In genomic region chr12:68815928-68816800, GRCh38 we compare ENCODE assay signal across 29 cellular contexts. TPM values are rescaled to one million over a fixed set of nuclear protein-coding genes. Genes with fewer than 3 reads are reported as not detected.
DNase-seq lines count a peak whose midpoint lies in the region; ATAC-seq, FAIRE-seq and TF ChIP-seq lines count a peak whose summit lies in the region.
"Had no signal": no experiment of that assay in that cellular context is flagged by ENCODE, and none has a peak within 500 bp of the region (broad histone marks: within the 10 kb centered on the region; RNA-seq: fewer than 3 reads in every experiment).

No MANE protein-coding gene starts in this region.

- H3K27ac Mint-ChIP-seq in astrocyte (ENCODE audit: unreplicated experiment) (peak overlapping the region; percentile 72), type B pancreatic cell (peak overlapping the region; percentile 43), neural progenitor cell (no peak overlapping the region)
- H3K27ac Mint-ChIP-seq: memory B cell had no signal

- H3K27me3 ChIP-seq in HepG2 (ENCODE audit: control insufficient read depth in 1 of 2, insufficient read depth in 2 of 2, low read length in 2 of 2) (no peaks in the 10 kb centered on the region), right lobe of liver (no peaks in the 10 kb centered on the region), astrocyte (ENCODE audit: insufficient read depth, low read length) (no peaks in the 10 kb centered on the region), neural progenitor cell (no peaks in the 10 kb centered on the region), pancreas (no peaks in the 10 kb centered on the region)
- H3K27me3 ChIP-seq: cardiac muscle cell, heart left ventricle, ovary, tibial artery had no signal

- no peaks in the 10 kb centered on the region for H3K9me3 Mint-ChIP-seq in astrocyte (ENCODE audit: unreplicated experiment)
- H3K9me3 Mint-ChIP-seq in type B pancreatic cell, result no peaks in the 10 kb centered on the region
- H3K9me3 Mint-ChIP-seq in neural progenitor cell, result no peaks in the 10 kb centered on the region
- H3K9me3 Mint-ChIP-seq: memory B cell; naive B cell; stimulated activated naive CD8-positive, alpha-beta T cell treated with anti-CD3 and anti-CD28 coated beads, Interleukin-15, Interleukin-2, amounts not matched to agents 100 ng/mL and 50 ng/mL, for 24 hours had no signal

- peaks cover 92% of the 10 kb centered on the region for H3K79me2 ChIP-seq in HepG2 (ENCODE audit: insufficient read depth, low read length)
- H3K79me2 ChIP-seq in astrocyte (ENCODE audit: insufficient read depth, low read length), result peaks cover 92% of the 10 kb centered on the region
- peaks cover 55% of the 10 kb centered on the region for H3K79me2 ChIP-seq in neural progenitor cell (ENCODE audit: low read depth)

- WGBS in HepG2 (ENCODE audit: low lambda C conversion rate), result 95% methylated on average over 8 of the region's 8 CpGs
- 89% methylated on average over 8 of the region's 8 CpGs for WGBS in right lobe of liver (ENCODE audit: insufficient coverage, low coverage, low lambda C conversion rate, missing lambda C conversion rate)
- WGBS in pancreas, 2 donors, result 95 to 96% methylated on average over 8 of the region's 8 CpGs

- H3K9me3 ChIP-seq in HepG2 (ENCODE audit: low read length) (no peaks in the 10 kb centered on the region), right lobe of liver (no peaks in the 10 kb centered on the region), astrocyte (ENCODE audit: insufficient read depth, low read depth, low read length) (no peaks in the 10 kb centered on the region), neural progenitor cell (ENCODE audit: low read depth) (no peaks in the 10 kb centered on the region), pancreas (no peaks in the 10 kb centered on the region)
- H3K9me3 ChIP-seq: heart left ventricle, ovary, tibial artery had no signal

- DNase-seq in HepG2 (ENCODE audit: low spot score) (no peak), right lobe of liver (no peak), KBM-7 (peak; percentile 51), astrocyte (ENCODE audit: low read depth) (no peak), type B pancreatic cell (ENCODE audit: extremely low spot score, unreplicated experiment) (no peak), neural progenitor cell (ENCODE audit: low spot score) (no peak), AG08396 (ENCODE audit: low spot score) (no peak), pancreas (no peak)
- DNase-seq: activated CD4-positive, alpha-beta T cell treated with anti-CD3 and anti-CD28 coated beads for 4 hours; activated CD8-positive, alpha-beta memory T cell treated with anti-CD3 and anti-CD28 coated beads, Interleukin-2, amount 50 U/mL, for 48 hours; activated gamma-delta T cell; AML-193; dermis blood vessel endothelial cell; heart left ventricle; left cardiac atrium; naive B cell; NCI-H1092; NCI-H1930; NCI-H2227 treated with DMSO at 0.1 percent for 48 hours; ovary; right cardiac atrium; stimulated activated CD4-positive, alpha-beta T cell treated with anti-CD3 and anti-CD28 coated beads, Interleukin-12 subunit alpha, Interleukin-12 subunit beta, amount 100 ng/mL, for 4 hours; stimulated activated CD4-positive, alpha-beta T cell treated with anti-CD3 and anti-CD28 coated beads, Interleukin-4, amount 100 ng/mL, for 4 hours; tibial artery had no signal

- H3K9ac ChIP-seq in HepG2 (ENCODE audit: insufficient read depth, low read depth, low read length) (no peak overlapping the region), astrocyte (ENCODE audit: low read length) (no peak overlapping the region), neural progenitor cell (no peak overlapping the region)

- no peak for TF ChIP-seq EP300 in HepG2 (IDR thresholded peaks at IDR 0.05; ENCODE audit: low read depth in 2 of 2, low read length in 2 of 2)
- TF ChIP-seq EP300 in HepG2 (CRISPR knock-in tag; IDR thresholded peaks at IDR 0.05; ENCODE audit: borderline replicate concordance), result no peak

- H3K36me3 ChIP-seq in HepG2 (replicated peaks in 1 of 2; ENCODE audit: control insufficient read depth in 1 of 2, insufficient read depth in 2 of 2, low read length in 2 of 2) (peaks cover 7 to 69% of the 10 kb centered on the region in 2 experiments), right lobe of liver (peaks cover 6 to 85% (median 39%) of the 10 kb centered on the region in 4 donors), astrocyte (ENCODE audit: insufficient read depth, low read length) (peaks cover 67% of the 10 kb centered on the region), neural progenitor cell (peaks cover 14% of the 10 kb centered on the region), pancreas (peaks cover 9 to 67% (median 36%) of the 10 kb centered on the region in 3 donors)
- H3K36me3 ChIP-seq: ovary had no signal

- no peak for TF ChIP-seq RAD21 in HepG2 (CRISPR knock-in tag; IDR thresholded peaks at IDR 0.05)

- H3K36me3 Mint-ChIP-seq in astrocyte (ENCODE audit: low read depth, unreplicated experiment), result peaks cover 29% of the 10 kb centered on the region
- H3K36me3 Mint-ChIP-seq in type B pancreatic cell, result peaks cover 39% of the 10 kb centered on the region
- peaks cover 18% of the 10 kb centered on the region for H3K36me3 Mint-ChIP-seq in neural progenitor cell

- H3K4me3 Mint-ChIP-seq in astrocyte (ENCODE audit: unreplicated experiment) (peak overlapping the region; percentile 79), type B pancreatic cell (no peak overlapping the region), neural progenitor cell (no peak overlapping the region)
- H3K4me3 Mint-ChIP-seq: memory B cell; stimulated activated naive CD8-positive, alpha-beta T cell treated with anti-CD3 and anti-CD28 coated beads, Interleukin-15, Interleukin-2, amounts not matched to agents 100 ng/mL and 50 ng/mL, for 24 hours had no signal

- intact Hi-C loops in HepG2 (cut with micrococcal nuclease; ENCODE audit: unreplicated experiment) (no loop called here), right lobe of liver (cut with DNase I) (no loop called here), pancreas (cut with DNase I) (no loop called here)

- H3K27ac ChIP-seq in HepG2 (ENCODE audit: extremely low read length, insufficient read depth, low read length) (no peak overlapping the region), right lobe of liver (no peak overlapping the region), astrocyte (ENCODE audit: low read depth, low read length) (no peak overlapping the region), neural progenitor cell (no peak overlapping the region), pancreas (no peak overlapping the region)
- H3K27ac ChIP-seq: cardiac muscle cell, heart left ventricle, ovary, tibial artery had no signal

- BruUV-seq in HepG2 (replicated peaks; lab: Mats Ljungman, UMichigan), result no TSS peak

- H3K4me1 Mint-ChIP-seq in astrocyte (ENCODE audit: low read depth, unreplicated experiment) (peaks cover 21% of the 10 kb centered on the region), type B pancreatic cell (ENCODE audit: unreplicated experiment) (peaks cover 16% of the 10 kb centered on the region), neural progenitor cell (no peaks in the 10 kb centered on the region)

- CTCF ChIA-PET in HepG2 (lab: Yijun Ruan, JAX; ENCODE audit: low intra/inter-chr PET ratio, low total read pairs), result no interaction called here

- TF ChIP-seq POLR2A in HepG2 (IDR thresholded peaks at IDR 0.05; ENCODE audit: insufficient read depth in 1 of 2, low read depth in 2 of 2, low read length in 2 of 2) (no peak), right lobe of liver (IDR thresholded peaks at IDR 0.05) (no peak)

- in situ Hi-C loops in HepG2 (cut with HindIII; ENCODE audit: extremely low pct_ligation_motif_present, low pct_unique_long_range_greater_than_20kb), result no loop called here
- in situ Hi-C loops in KBM-7 (cut with MboI; ENCODE audit: low pct_unique_long_range_greater_than_20kb, low sequenced_read_pairs), result no loop called here

- TF ChIP-seq CTCF in HepG2 (CRISPR knock-in tag; IDR thresholded peaks at IDR 0.05) (no peak), right lobe of liver (IDR thresholded peaks at IDR 0.05) (no peak), astrocyte (IDR thresholded peaks at IDR 0.05; ENCODE audit: insufficient read depth, low read depth, low read length) (no peak), type B pancreatic cell (conservative IDR thresholded peaks at IDR 0.05) (no peak), neural progenitor cell (IDR thresholded peaks at IDR 0.05) (no peak), pancreas (IDR thresholded peaks at IDR 0.05) (no peak)

- FAIRE-seq in HepG2 (lab: Jason Lieb, UNC) (no peak), astrocyte (lab: Jason Lieb, UNC) (no peak), pancreas (lab: Jason Lieb, UNC) (no peak)
- FAIRE-seq: GM18507, H54 had no signal

- no peak for ATAC-seq in HepG2
- no peak for ATAC-seq in right lobe of liver
- ATAC-seq in pancreas, result no peak
- ATAC-seq: heart left ventricle, left cardiac atrium, right cardiac atrium had no signal

- H3K4me1 ChIP-seq in HepG2 (ENCODE audit: insufficient read depth, low read length) (peaks cover 78% of the 10 kb centered on the region), right lobe of liver (peaks cover 0 to 33% (median 5%) of the 10 kb centered on the region in 4 donors), astrocyte (ENCODE audit: insufficient read depth, low read length) (peaks cover 8% of the 10 kb centered on the region), neural progenitor cell (no peaks in the 10 kb centered on the region), pancreas (peaks cover 0 to 13% (median 11%) of the 10 kb centered on the region in 3 donors)

- H2AFZ ChIP-seq in HepG2 (ENCODE audit: low read length), result no peak overlapping the region
- H2AFZ ChIP-seq in astrocyte (ENCODE audit: low read depth, low read length), result no peak overlapping the region
- no peak overlapping the region for H2AFZ ChIP-seq in neural progenitor cell (replicated peaks)

- H3K4me3 ChIP-seq in HepG2 (replicated peaks in 1 of 3; ENCODE audit: insufficient read depth in 1 of 3, low read depth in 2 of 3, low read length in 3 of 3), result peak overlapping the region in 2 of 3 experiments; percentile 17 to 30; a peak in 2 of 6 replicates
- H3K4me3 ChIP-seq in right lobe of liver, result no peak overlapping the region
- no peak overlapping the region for H3K4me3 ChIP-seq in astrocyte (ENCODE audit: insufficient read depth, low read depth, low read length)
- H3K4me3 ChIP-seq in neural progenitor cell, result no peak overlapping the region
- H3K4me3 ChIP-seq in pancreas, result no peak overlapping the region
- H3K4me3 ChIP-seq: cardiac muscle cell, heart left ventricle, ovary, tibial artery had no signal

- no peaks in the 10 kb centered on the region for H3F3A ChIP-seq in neural progenitor cell (ENCODE audit: low read depth)

- POLR2A ChIA-PET in HepG2 (lab: Yijun Ruan, JAX), result interaction anchor here (0.6 to 8.3 kb wide), 6 partner anchors 8 to 447 kb away, joined by 3 to 54 read pairs (median 8); partner anchors contain the start of genes MDM2 and SLC35E3

- H3K27me3 Mint-ChIP-seq in astrocyte (ENCODE audit: low read depth, unreplicated experiment) (no peaks in the 10 kb centered on the region), type B pancreatic cell (no peaks in the 10 kb centered on the region), neural progenitor cell (ENCODE audit: insufficient read depth, low read depth) (no peaks in the 10 kb centered on the region)
- H3K27me3 Mint-ChIP-seq: memory B cell; naive B cell; stimulated activated naive CD8-positive, alpha-beta T cell treated with anti-CD3 and anti-CD28 coated beads, Interleukin-15, Interleukin-2, amounts not matched to agents 100 ng/mL and 50 ng/mL, for 24 hours had no signal

- H4K20me1 ChIP-seq in HepG2 (ENCODE audit: insufficient read depth, low read length) (peaks cover 77% of the 10 kb centered on the region), astrocyte (ENCODE audit: insufficient read depth, low read length) (peaks cover 93% of the 10 kb centered on the region), neural progenitor cell (ENCODE audit: low read depth) (peaks cover 8% of the 10 kb centered on the region)

- H3K4me2 ChIP-seq in HepG2 (ENCODE audit: low read depth, low read length) (peak overlapping the region; percentile 76), astrocyte (ENCODE audit: low read length) (no peak overlapping the region), neural progenitor cell (no peak overlapping the region)

RNA-seq across cellular contexts. Expression of gene MDM2, which starts 8.2 kb away (rescaled TPM):
- total RNA-seq in HepG2 (2016; rRNA removed; fragmentation: Illumina TruSeq; extraction: Trizol) (314 and 466 TPM in 2 replicates), right lobe of liver (10 to 100 TPM; 56.9 to 74.3 (median 64.0) TPM), astrocyte (692 and 828 TPM in 2 replicates), type B pancreatic cell (ENCODE audit: low replicate concordance) (162 and 299 TPM in 2 replicates), neural progenitor cell (ENCODE audit: low replicate concordance) (47.7 and 93.8 TPM in 2 replicates), pancreas (100 to 1,000 TPM in 2 of 6 donors, 10 to 100 TPM in 4; 46.7 to 132 (median 62.4) TPM)
- 106 and 114 TPM in 2 replicates for total RNA-seq in HepG2 (2016; cell fraction: cytosol; rRNA removed; fragmentation: Illumina TruSeq; extraction: Trizol; ENCODE audit: low read depth)
- total RNA-seq in HepG2 (2016; cell fraction: insoluble cytoplasmic fraction; rRNA removed; fragmentation: Illumina TruSeq; extraction: Trizol), result 318 and 433 TPM in 2 replicates
- 152 and 204 TPM in 2 replicates for total RNA-seq in HepG2 (2016; cell fraction: membrane; rRNA removed; fragmentation: Illumina TruSeq; extraction: Trizol)
- 480 and 515 TPM in 2 replicates for total RNA-seq in HepG2 (2016; cell fraction: nucleus; rRNA removed; fragmentation: Illumina TruSeq; extraction: Trizol)
- polyA plus RNA-seq in HepG2 (2011; rRNA removed) (23.9 and 29.3 TPM in 2 replicates), pancreas (10 to 100 TPM; 30.7 to 42.9 TPM)
- 8.1 and 12.2 TPM in 2 replicates for polyA plus RNA-seq in HepG2 (2011; cell fraction: cytosol; rRNA removed)
- polyA plus RNA-seq in HepG2 (2011; cell fraction: nucleus; rRNA removed), result 21.1 and 35.5 TPM in 2 replicates
- polyA plus RNA-seq in HepG2 (2012), result 29.6 and 57.6 TPM in 2 replicates
- polyA plus RNA-seq in HepG2 (2016; cell fraction: cytosol; fragmentation: Illumina TruSeq; extraction: Trizol; ENCODE audit: low read depth), result 20.1 and 21.0 TPM in 2 replicates
- 174 and 187 TPM in 2 replicates for polyA plus RNA-seq in HepG2 (2016; cell fraction: insoluble cytoplasmic fraction; fragmentation: Illumina TruSeq; extraction: Trizol; ENCODE audit: low read depth)
- 57.3 and 58.5 TPM in 2 replicates for polyA plus RNA-seq in HepG2 (2016; cell fraction: membrane; fragmentation: Illumina TruSeq; extraction: Trizol; ENCODE audit: low read depth)
- 472 and 516 TPM in 2 replicates for polyA plus RNA-seq in HepG2 (2016; cell fraction: nucleus; fragmentation: Illumina TruSeq; extraction: Trizol; ENCODE audit: insufficient read depth, low read depth)
- 42.3 and 54.4 TPM in 2 replicates for polyA minus RNA-seq in HepG2 (2011; rRNA and poly(A)+ RNA removed; ENCODE audit: low replicate concordance)
- 71.4 and 82.9 TPM in 2 replicates for polyA minus RNA-seq in HepG2 (2011; cell fraction: cytosol; rRNA and poly(A)+ RNA removed)
- 248 and 279 TPM in 2 replicates for polyA minus RNA-seq in HepG2 (2011; cell fraction: nucleus; rRNA and poly(A)+ RNA removed)

Comparison
In these comparisons a context has a peak if more than half of its experiments do, and no peak if none do; other contexts are left out.
1. H3K4me3 ChIP-seq: peak in HepG2 (2 of 3); none in right lobe of liver (0 of 3), astrocyte (single experiment), neural progenitor cell (single experiment) and pancreas (0 of 4).